In the genomic region with DNA sequence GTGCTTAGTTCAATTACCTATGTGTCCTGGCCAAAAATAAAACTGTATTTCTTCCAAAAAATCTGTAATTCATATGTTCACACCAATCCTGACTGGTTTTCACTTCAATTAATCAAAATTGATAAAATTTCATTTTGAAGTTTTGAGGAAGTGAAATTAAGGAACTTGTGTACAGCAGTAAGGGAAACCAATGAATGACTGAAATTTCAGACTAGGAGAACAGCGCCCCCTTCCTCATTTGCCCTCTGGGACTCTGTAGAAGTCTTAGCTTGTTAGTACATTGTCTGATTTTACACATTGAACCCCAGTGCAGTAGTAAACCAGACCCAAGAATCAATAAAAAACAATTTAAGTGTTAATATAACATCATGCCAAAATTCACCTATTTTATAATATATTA, we compare ENCODE assay signal across 19 cellular contexts.
DNase-seq lines count a peak whose midpoint lies in the region; ATAC-seq and TF ChIP-seq lines count a peak whose summit lies in the region.
"Had no signal": no experiment of that assay in that cellular context is flagged by ENCODE, and none has a peak within 500 bp of the region (broad histone marks: within the 10 kb centered on the region; RNA-seq: fewer than 3 reads in every experiment).

No MANE protein-coding gene starts in this region.

- WGBS in right lobe of liver (ENCODE audit: insufficient coverage, low coverage, low lambda C conversion rate, missing lambda C conversion rate), result 10% methylated on average over 1 of the region's 1 CpG

- no peak overlapping the region for H3K27ac ChIP-seq in WERI-Rb-1
- H3K27ac ChIP-seq in upper lobe of right lung, result no peak overlapping the region
- H3K27ac ChIP-seq in right lobe of liver, result no peak overlapping the region
- H3K27ac ChIP-seq: foreskin keratinocyte, pancreas, SJCRH30 had no signal

- intact Hi-C loops in upper lobe of right lung (cut with DNase I) (no loop called here), right lobe of liver (cut with DNase I) (no loop called here)

- H3K36me3 ChIP-seq in WERI-Rb-1 (no peaks in the 10 kb centered on the region), upper lobe of right lung (no peaks in the 10 kb centered on the region), right lobe of liver (no peaks in the 10 kb centered on the region)
- H3K36me3 ChIP-seq: pancreas, SJCRH30 had no signal

- ATAC-seq in upper lobe of right lung, result no peak
- no peak for ATAC-seq in right lobe of liver
- ATAC-seq in GM21529 (IDR thresholded peaks at IDR 0.05; ENCODE audit: unreplicated experiment), result no peak
- ATAC-seq: foreskin keratinocyte, pancreas had no signal

- no peaks in the 10 kb centered on the region for H3K9me3 ChIP-seq in WERI-Rb-1 (ENCODE audit: severe bottlenecking)
- no peaks in the 10 kb centered on the region for H3K9me3 ChIP-seq in upper lobe of right lung
- no peaks in the 10 kb centered on the region for H3K9me3 ChIP-seq in right lobe of liver
- H3K9me3 ChIP-seq: pancreas had no signal

- H3K4me3 ChIP-seq in NB4 (ENCODE audit: low read depth, low read length) (no peak overlapping the region), WERI-Rb-1 (ENCODE audit: low read depth, low read length) (no peak overlapping the region), upper lobe of right lung (no peak overlapping the region), right lobe of liver (no peak overlapping the region)
- H3K4me3 ChIP-seq: pancreas, SJCRH30 had no signal

- DNase-seq in NCI-H82 (lab: John Stamatoyannopoulos, UW) (peak; percentile 33), NCI-H82 treated with DMSO at 0.1 percent for 48 hours (lab: John Stamatoyannopoulos, UW; ENCODE audit: unreplicated experiment) (no peak), NB4 (ENCODE audit: low read depth) (peak; percentile 39), WERI-Rb-1 (peak; percentile 15), upper lobe of right lung (no peak), right lobe of liver (no peak), hypothalamus (lab: John Stamatoyannopoulos, UW) (no peak)
- DNase-seq: activated CD4-positive, CD25-positive, alpha-beta regulatory T cell; activated naive CD4-positive, alpha-beta T cell treated with anti-CD3 and anti-CD28 coated beads for 36 hours; Calu3; effector CD8-positive, alpha-beta T cell; foreskin keratinocyte; islet precursor cell; NCI-H1105 treated with DMSO at 0.1 percent for 48 hours; NCI-H446 treated with DMSO at 0.1 percent for 48 hours; pancreas; SJCRH30; stimulated activated CD4-positive, alpha-beta T cell treated with anti-CD3 and anti-CD28 coated beads, Interleukin-12 subunit alpha, Interleukin-12 subunit beta, amount 100 ng/mL, for 4 hours had no signal

- H3K4me1 ChIP-seq in upper lobe of right lung (no peaks in the 10 kb centered on the region), right lobe of liver (no peaks in the 10 kb centered on the region)
- H3K4me1 ChIP-seq: foreskin keratinocyte, pancreas had no signal

- TF ChIP-seq CTCF in NB4 (IDR thresholded peaks at IDR 0.05; ENCODE audit: low read depth, low read length) (no peak), WERI-Rb-1 (IDR thresholded peaks at IDR 0.05; ENCODE audit: low read depth, low read length) (peak; percentile 34; the same call in 1 of the 2 replicates), upper lobe of right lung (IDR thresholded peaks at IDR 0.05) (peak; percentile 6), right lobe of liver (IDR thresholded peaks at IDR 0.05) (no peak)

- no peaks in the 10 kb centered on the region for H3K27me3 ChIP-seq in WERI-Rb-1 (ENCODE audit: insufficient read depth, low read depth, severe bottlenecking)
- no peaks in the 10 kb centered on the region for H3K27me3 ChIP-seq in upper lobe of right lung
- H3K27me3 ChIP-seq in right lobe of liver, result no peaks in the 10 kb centered on the region
- H3K27me3 ChIP-seq: foreskin keratinocyte, pancreas, SJCRH30 had no signal

- TF ChIP-seq POLR2A in NB4 (IDR thresholded peaks at IDR 0.05; ENCODE audit: extremely low read depth, insufficient read length), result no peak
- no peak for TF ChIP-seq POLR2A in right lobe of liver (IDR thresholded peaks at IDR 0.05)

Comparison
In these comparisons a context has a peak if more than half of its experiments do, and no peak if none do; other contexts are left out.
1. DNase-seq: peak in NCI-H82 (single experiment), NB4 (single experiment) and WERI-Rb-1 (single experiment); none in NCI-H82 treated with DMSO at 0.1 percent for 48 hours (single experiment), upper lobe of right lung (single experiment), right lobe of liver (0 of 3) and hypothalamus (0 of 51).
2. CTCF ChIP-seq: peak in WERI-Rb-1 (single experiment) and upper lobe of right lung (single experiment); none in NB4 (single experiment) and right lobe of liver (0 of 4).